11 cellular contexts compared by ENCODE assay signal in genomic region chr20:12053348-12053747, GRCh38.
DNase-seq lines count a peak whose midpoint lies in the region; ATAC-seq and TF ChIP-seq lines count a peak whose summit lies in the region.
"Had no signal": no experiment of that assay in that cellular context is flagged by ENCODE, and none has a peak within 500 bp of the region (broad histone marks: within the 10 kb centered on the region; RNA-seq: fewer than 3 reads in every experiment).

No MANE protein-coding gene starts in this region.

- no peak overlapping the region for H3K4me3 Mint-ChIP-seq in chondrocyte (ENCODE audit: unreplicated experiment)
- H3K4me3 Mint-ChIP-seq in naive thymus-derived CD4-positive, alpha-beta T cell = peak overlapping the region in 1 of 10 donors; percentile 6
- no peak overlapping the region for H3K4me3 Mint-ChIP-seq in endodermal cell
- H3K4me3 Mint-ChIP-seq: activated CD8-positive, alpha-beta memory T cell treated with anti-CD3 and anti-CD28 coated beads, Interleukin-2, amount 10 ng/mL, durations not matched to agents 7 days and 5 days; H9 had no signal

- TF ChIP-seq CTCF in chondrocyte (IDR thresholded peaks at IDR 0.05) = no peak
- TF ChIP-seq CTCF in endodermal cell (conservative IDR thresholded peaks at IDR 0.05) = no peak

- no peak overlapping the region for H3K9ac ChIP-seq in endodermal cell (ENCODE audit: extremely low read depth, low read length, poor library complexity, severe bottlenecking)

- no peaks in the 10 kb centered on the region for H3K4me1 ChIP-seq in naive thymus-derived CD4-positive, alpha-beta T cell (ENCODE audit: control insufficient read depth in 2 of 2, insufficient read depth in 2 of 2, low read length in 2 of 2)
- peaks cover 4% of the 10 kb centered on the region for H3K4me1 ChIP-seq in endodermal cell (ENCODE audit: control insufficient read depth, insufficient read depth, low read length)

- peak overlapping the region; percentile 4 for H3K27ac Mint-ChIP-seq in chondrocyte (ENCODE audit: unreplicated experiment)
- H3K27ac Mint-ChIP-seq in naive thymus-derived CD4-positive, alpha-beta T cell = no peak overlapping the region
- H3K27ac Mint-ChIP-seq in endodermal cell = no peak overlapping the region
- H3K27ac Mint-ChIP-seq: activated CD8-positive, alpha-beta memory T cell treated with anti-CD3 and anti-CD28 coated beads, Interleukin-2, amount 10 ng/mL, durations not matched to agents 7 days and 5 days; H9 had no signal

- DNase-seq in GM03348 (ENCODE audit: low spot score) (peak; percentile 61), NCI-H226 (peak; percentile 12), chondrocyte (ENCODE audit: low spot score) (no peak), endodermal cell (no peak), NCI-H2029 treated with DMSO at 0.1 percent for 48 hours (lab: John Stamatoyannopoulos, UW) (no peak), cardiac septum (ENCODE audit: low spot score) (no peak)
- DNase-seq in naive thymus-derived CD4-positive, alpha-beta T cell = no peak
- DNase-seq in activated naive CD4-positive, alpha-beta T cell (lab: John Stamatoyannopoulos, UW) = no peak
- DNase-seq: activated CD8-positive, alpha-beta memory T cell treated with anti-CD3 and anti-CD28 coated beads, Interleukin-2, amount 10 ng/mL, durations not matched to agents 7 days and 5 days; effector CD8-positive, alpha-beta T cell; H9 had no signal

- H3K27me3 ChIP-seq in naive thymus-derived CD4-positive, alpha-beta T cell (ENCODE audit: control insufficient read depth in 2 of 2, insufficient read depth in 2 of 2, low read length in 2 of 2) = no peaks in the 10 kb centered on the region
- H3K27me3 ChIP-seq in endodermal cell (ENCODE audit: control insufficient read depth, insufficient read depth, low read length, poor library complexity, severe bottlenecking) = no peaks in the 10 kb centered on the region

- no peak overlapping the region for H3K27ac ChIP-seq in naive thymus-derived CD4-positive, alpha-beta T cell (ENCODE audit: low read depth, low read length)
- no peak overlapping the region for H3K27ac ChIP-seq in endodermal cell (ENCODE audit: low read depth, low read length)

- H3K27me3 Mint-ChIP-seq in chondrocyte (ENCODE audit: low read depth) = no peaks in the 10 kb centered on the region
- no peaks in the 10 kb centered on the region for H3K27me3 Mint-ChIP-seq in naive thymus-derived CD4-positive, alpha-beta T cell
- no peaks in the 10 kb centered on the region for H3K27me3 Mint-ChIP-seq in endodermal cell (ENCODE audit: insufficient read depth)
- H3K27me3 Mint-ChIP-seq: activated CD8-positive, alpha-beta memory T cell treated with anti-CD3 and anti-CD28 coated beads, Interleukin-2, amount 10 ng/mL, durations not matched to agents 7 days and 5 days had no signal

- no peaks in the 10 kb centered on the region for H3K9me3 ChIP-seq in naive thymus-derived CD4-positive, alpha-beta T cell (ENCODE audit: control insufficient read depth in 2 of 3, low read length in 3 of 3)
- no peaks in the 10 kb centered on the region for H3K9me3 ChIP-seq in endodermal cell (ENCODE audit: control insufficient read depth, low read length)

- peak; percentile 52 for ATAC-seq in naive thymus-derived CD4-positive, alpha-beta T cell
- ATAC-seq: activated CD8-positive, alpha-beta memory T cell treated with anti-CD3 and anti-CD28 coated beads, Interleukin-2, amount 10 ng/mL, durations not matched to agents 7 days and 5 days had no signal

- CTCF ChIA-PET in naive thymus-derived CD4-positive, alpha-beta T cell (lab: Charles Lee) = no interaction called here

- H3K4me1 Mint-ChIP-seq in chondrocyte (ENCODE audit: low read depth) = peaks cover 14% of the 10 kb centered on the region
- peaks cover 0 to 14% (median 0%) of the 10 kb centered on the region in 7 donors for H3K4me1 Mint-ChIP-seq in naive thymus-derived CD4-positive, alpha-beta T cell
- peaks cover 9% of the 10 kb centered on the region for H3K4me1 Mint-ChIP-seq in endodermal cell
- H3K4me1 Mint-ChIP-seq: activated CD8-positive, alpha-beta memory T cell treated with anti-CD3 and anti-CD28 coated beads, Interleukin-2, amount 10 ng/mL, durations not matched to agents 7 days and 5 days had no signal

- no peak overlapping the region for H3K4me3 ChIP-seq in naive thymus-derived CD4-positive, alpha-beta T cell (ENCODE audit: low read length)
- no peak overlapping the region for H3K4me3 ChIP-seq in endodermal cell (ENCODE audit: low read length)

- no peaks in the 10 kb centered on the region for H3K9me3 Mint-ChIP-seq in chondrocyte (ENCODE audit: low read depth)
- H3K9me3 Mint-ChIP-seq in naive thymus-derived CD4-positive, alpha-beta T cell = peaks cover 0 to 9% (median 0%) of the 10 kb centered on the region in 11 donors
- no peaks in the 10 kb centered on the region for H3K9me3 Mint-ChIP-seq in endodermal cell
- H3K9me3 Mint-ChIP-seq: H9 had no signal

- H3K36me3 ChIP-seq in naive thymus-derived CD4-positive, alpha-beta T cell (ENCODE audit: control insufficient read depth in 2 of 3, insufficient read depth in 3 of 3, low read length in 3 of 3) = no peaks in the 10 kb centered on the region
- H3K36me3 ChIP-seq in endodermal cell (ENCODE audit: control insufficient read depth, insufficient read depth, low read length) = no peaks in the 10 kb centered on the region

- H3K36me3 Mint-ChIP-seq in chondrocyte (ENCODE audit: low read depth) (no peaks in the 10 kb centered on the region), endodermal cell (ENCODE audit: low read depth) (no peaks in the 10 kb centered on the region)
- H3K36me3 Mint-ChIP-seq in naive thymus-derived CD4-positive, alpha-beta T cell = no peaks in the 10 kb centered on the region
- H3K36me3 Mint-ChIP-seq: activated CD8-positive, alpha-beta memory T cell treated with anti-CD3 and anti-CD28 coated beads, Interleukin-2, amount 10 ng/mL, durations not matched to agents 7 days and 5 days had no signal

- intact Hi-C loops in naive thymus-derived CD4-positive, alpha-beta T cell (cut with micrococcal nuclease) = no loop called here
- intact Hi-C loops in cardiac septum (cut with DNase I) = no loop called here

- POLR2A ChIA-PET in naive thymus-derived CD4-positive, alpha-beta T cell (lab: Charles Lee) = no interaction called here

Comparison
In these comparisons a context has a peak if more than half of its experiments do, and no peak if none do; other contexts are left out.
1. DNase-seq: peak in GM03348 (single experiment) and NCI-H226 (single experiment); none in chondrocyte (single experiment), naive thymus-derived CD4-positive, alpha-beta T cell (0 of 9), endodermal cell (single experiment), activated naive CD4-positive, alpha-beta T cell (0 of 4), NCI-H2029 treated with DMSO at 0.1 percent for 48 hours (single experiment) and cardiac septum (single experiment).